29 cellular contexts compared by ENCODE assay signal in genomic region chr3:98583766-98584165, GRCh38. TPM values are rescaled to one million over a fixed set of nuclear protein-coding genes. Genes with fewer than 3 reads are reported as not detected.
DNase-seq lines count a peak whose midpoint lies in the region; ATAC-seq and TF ChIP-seq lines count a peak whose summit lies in the region.
"Had no signal": no experiment of that assay in that cellular context is flagged by ENCODE, and none has a peak within 500 bp of the region (broad histone marks: within the 10 kb centered on the region; RNA-seq: fewer than 3 reads in every experiment).

No MANE protein-coding gene starts in this region.

- no peak for ATAC-seq in activated naive CD8-positive, alpha-beta T cell treated with anti-CD3 and anti-CD28 coated beads, Interleukin-2, amount 10 ng/mL, durations not matched to agents 7 days and 5 days (ENCODE audit: low read depth)
- no peak for ATAC-seq in activated naive CD8-positive, alpha-beta T cell treated with anti-CD3 and anti-CD28 coated beads, Interleukin-2, amount 50 U/mL, for 24 hours
- no peak for ATAC-seq in activated CD8-positive, alpha-beta T cell treated with anti-CD3 and anti-CD28 coated beads for 36 hours
- ATAC-seq in left lung = no peak
- ATAC-seq in sciatic nerve = no peak
- no peak for ATAC-seq in GM19328 (IDR thresholded peaks at IDR 0.05; ENCODE audit: unreplicated experiment)
- ATAC-seq: A549; natural killer cell treated with Interleukin-12 subunit alpha and Interleukin-12 subunit beta and Interleukin-15 and Interleukin-18, amount 100 ng/mL, for 72 hours; stimulated activated naive CD8-positive, alpha-beta T cell treated with anti-CD3 and anti-CD28 coated beads, Interleukin-15, amount 100 ng/mL, for 72 hours had no signal

- intact Hi-C loops in activated CD8-positive, alpha-beta T cell treated with anti-CD3 and anti-CD28 coated beads for 36 hours (cut with micrococcal nuclease) = no loop called here
- intact Hi-C loops in left lung (cut with DNase I) (no loop called here), posterior vena cava (cut with DNase I) (no loop called here), sciatic nerve (cut with DNase I) (no loop called here)

- no peak for DNase-seq in activated naive CD8-positive, alpha-beta T cell treated with anti-CD3 and anti-CD28 coated beads, Interleukin-2, amount 10 ng/mL, durations not matched to agents 7 days and 5 days
- no peak for DNase-seq in activated naive CD8-positive, alpha-beta T cell treated with anti-CD3 and anti-CD28 coated beads, Interleukin-2, amount 50 U/mL, for 24 hours
- DNase-seq in activated CD8-positive, alpha-beta T cell treated with anti-CD3 and anti-CD28 coated beads for 36 hours = no peak
- DNase-seq in endodermal cell (no peak), left lung (no peak), posterior vena cava (ENCODE audit: low spot score) (no peak), sciatic nerve (ENCODE audit: low spot score) (no peak)
- DNase-seq: activated CD4-positive, alpha-beta T cell treated with anti-CD3 and anti-CD28 coated beads for 4 hours; AML-193; CD4-positive, alpha-beta memory T cell; central memory CD4-positive, alpha-beta T cell; DMS153; KG1; MM.1S; NCI-H2081 treated with DMSO at 0.1 percent for 48 hours; NCI-H226; stimulated activated naive CD8-positive, alpha-beta T cell treated with anti-CD3 and anti-CD28 coated beads, Interleukin-15, amount 100 ng/mL, for 72 hours had no signal

- H3K27ac ChIP-seq in endodermal cell (ENCODE audit: low read depth, low read length) (no peak overlapping the region), left lung (no peak overlapping the region)
- H3K27ac ChIP-seq: A549, SK-N-MC, tibial nerve had no signal

- WGBS in endodermal cell (ENCODE audit: insufficient coverage in 1 of 2, insufficient read length in 1 of 2), 2 experiments = 90 to 92% methylated on average over 4 of the region's 4 CpGs

- H3K4me1 Mint-ChIP-seq in activated naive CD8-positive, alpha-beta T cell treated with anti-CD3 and anti-CD28 coated beads, Interleukin-2, amount 10 ng/mL, durations not matched to agents 7 days and 5 days = peaks cover 34% of the 10 kb centered on the region
- H3K4me1 Mint-ChIP-seq in activated naive CD8-positive, alpha-beta T cell treated with anti-CD3 and anti-CD28 coated beads, Interleukin-2, amount 50 U/mL, for 24 hours = peaks cover 12% of the 10 kb centered on the region
- peaks cover 21% of the 10 kb centered on the region for H3K4me1 Mint-ChIP-seq in activated CD8-positive, alpha-beta T cell treated with anti-CD3 and anti-CD28 coated beads for 36 hours (ENCODE audit: low read depth)
- H3K4me1 Mint-ChIP-seq in endodermal cell = peaks cover 3% of the 10 kb centered on the region

- POLR2A ChIA-PET in activated naive CD8-positive, alpha-beta T cell treated with anti-CD3 and anti-CD28 coated beads, Interleukin-2, amount 10 ng/mL, durations not matched to agents 7 days and 5 days (lab: Charles Lee) = no interaction called here
- POLR2A ChIA-PET in activated CD8-positive, alpha-beta T cell treated with anti-CD3 and anti-CD28 coated beads for 36 hours (lab: Charles Lee) = no interaction called here

- peak overlapping the region; percentile 6 for H3K27ac Mint-ChIP-seq in activated naive CD8-positive, alpha-beta T cell treated with anti-CD3 and anti-CD28 coated beads, Interleukin-2, amount 10 ng/mL, durations not matched to agents 7 days and 5 days
- no peak overlapping the region for H3K27ac Mint-ChIP-seq in activated naive CD8-positive, alpha-beta T cell treated with anti-CD3 and anti-CD28 coated beads, Interleukin-2, amount 50 U/mL, for 24 hours
- peak overlapping the region; percentile 22 for H3K27ac Mint-ChIP-seq in activated CD8-positive, alpha-beta T cell treated with anti-CD3 and anti-CD28 coated beads for 36 hours
- H3K27ac Mint-ChIP-seq in endodermal cell = peak overlapping the region; percentile 19
- H3K27ac Mint-ChIP-seq: activated naive CD8-positive, alpha-beta T cell; activated T-helper 2 cell treated with anti-CD3 and anti-CD28 coated beads, Interferon-gamma antibody, Interleukin-2, Interleukin-4, amounts not matched to agents 10 μg/mL and 5 μg/mL and 100 μg/mL, durations not matched to agents 14 hours and 24 hours and 36 hours; stimulated activated naive CD8-positive, alpha-beta T cell treated with anti-CD3 and anti-CD28 coated beads, Interleukin-15, amount 100 ng/mL, for 72 hours; T-helper 1 cell treated with Interleukin-12 subunit alpha and Interleukin-12 subunit beta and Interleukin-4 antibody, amounts not matched to agents 30 μg/mL and 1 μg/mL, for 36 hours had no signal

- H3K36me3 ChIP-seq in endodermal cell (ENCODE audit: control insufficient read depth, insufficient read depth, low read length) (peaks cover 63% of the 10 kb centered on the region), left lung (peaks cover 0 to 52% of the 10 kb centered on the region in 2 donors)

- H3K9me3 ChIP-seq in endodermal cell (ENCODE audit: control insufficient read depth, low read length) (no peaks in the 10 kb centered on the region), left lung (no peaks in the 10 kb centered on the region)
- H3K9me3 ChIP-seq: A549, tibial nerve had no signal

- no peaks in the 10 kb centered on the region for H3K27me3 Mint-ChIP-seq in activated naive CD8-positive, alpha-beta T cell treated with anti-CD3 and anti-CD28 coated beads, Interleukin-2, amount 10 ng/mL, durations not matched to agents 7 days and 5 days
- H3K27me3 Mint-ChIP-seq in activated naive CD8-positive, alpha-beta T cell treated with anti-CD3 and anti-CD28 coated beads, Interleukin-2, amount 50 U/mL, for 24 hours = no peaks in the 10 kb centered on the region
- H3K27me3 Mint-ChIP-seq in activated CD8-positive, alpha-beta T cell treated with anti-CD3 and anti-CD28 coated beads for 36 hours = no peaks in the 10 kb centered on the region
- H3K27me3 Mint-ChIP-seq in endodermal cell (ENCODE audit: insufficient read depth) = no peaks in the 10 kb centered on the region
- H3K27me3 Mint-ChIP-seq: activated naive CD8-positive, alpha-beta T cell; CD4-positive, alpha-beta memory T cell; natural killer cell treated with Interleukin-12 subunit alpha and Interleukin-12 subunit beta and Interleukin-15 and Interleukin-18, amount 100 ng/mL, for 72 hours; stimulated activated naive CD8-positive, alpha-beta T cell treated with anti-CD3 and anti-CD28 coated beads, Interleukin-15, amount 100 ng/mL, for 72 hours had no signal

- no peak overlapping the region for H3K4me3 Mint-ChIP-seq in activated naive CD8-positive, alpha-beta T cell treated with anti-CD3 and anti-CD28 coated beads, Interleukin-2, amount 10 ng/mL, durations not matched to agents 7 days and 5 days
- H3K4me3 Mint-ChIP-seq in activated naive CD8-positive, alpha-beta T cell treated with anti-CD3 and anti-CD28 coated beads, Interleukin-2, amount 50 U/mL, for 24 hours = no peak overlapping the region
- H3K4me3 Mint-ChIP-seq in activated CD8-positive, alpha-beta T cell treated with anti-CD3 and anti-CD28 coated beads for 36 hours = no peak overlapping the region
- H3K4me3 Mint-ChIP-seq in endodermal cell = no peak overlapping the region
- H3K4me3 Mint-ChIP-seq: activated naive CD8-positive, alpha-beta T cell; CD4-positive, alpha-beta memory T cell; natural killer cell treated with Interleukin-12 subunit alpha and Interleukin-12 subunit beta and Interleukin-15 and Interleukin-18, amount 100 ng/mL, for 72 hours; stimulated activated naive CD8-positive, alpha-beta T cell treated with anti-CD3 and anti-CD28 coated beads, Interleukin-15, amount 100 ng/mL, for 72 hours; T-helper 1 cell treated with Interleukin-12 subunit alpha and Interleukin-12 subunit beta and Interleukin-4 antibody, amounts not matched to agents 30 μg/mL and 1 μg/mL, for 36 hours had no signal

- H3K36me3 Mint-ChIP-seq in activated naive CD8-positive, alpha-beta T cell treated with anti-CD3 and anti-CD28 coated beads, Interleukin-2, amount 10 ng/mL, durations not matched to agents 7 days and 5 days = peaks cover 62% of the 10 kb centered on the region
- peaks cover 39% of the 10 kb centered on the region for H3K36me3 Mint-ChIP-seq in activated naive CD8-positive, alpha-beta T cell treated with anti-CD3 and anti-CD28 coated beads, Interleukin-2, amount 50 U/mL, for 24 hours (ENCODE audit: low read depth)
- peaks cover 65% of the 10 kb centered on the region for H3K36me3 Mint-ChIP-seq in activated CD8-positive, alpha-beta T cell treated with anti-CD3 and anti-CD28 coated beads for 36 hours (ENCODE audit: low read depth)
- H3K36me3 Mint-ChIP-seq in endodermal cell (ENCODE audit: low read depth) = peaks cover 63% of the 10 kb centered on the region

- H3K27me3 ChIP-seq in endodermal cell (ENCODE audit: control insufficient read depth, insufficient read depth, low read length, poor library complexity, severe bottlenecking) (no peaks in the 10 kb centered on the region), left lung (no peaks in the 10 kb centered on the region)
- H3K27me3 ChIP-seq: tibial nerve had no signal

- H3K4me3 ChIP-seq in endodermal cell (ENCODE audit: low read length) (no peak overlapping the region), left lung (no peak overlapping the region)
- H3K4me3 ChIP-seq: A549, SK-N-MC, tibial nerve had no signal

- no peaks in the 10 kb centered on the region for H3K4me1 ChIP-seq in endodermal cell (ENCODE audit: control insufficient read depth, insufficient read depth, low read length)
- peaks cover 0 to 4% of the 10 kb centered on the region in 2 donors for H3K4me1 ChIP-seq in left lung

- no peak overlapping the region for H3K9ac ChIP-seq in endodermal cell (ENCODE audit: extremely low read depth, low read length, poor library complexity, severe bottlenecking)

- CTCF ChIA-PET in activated CD8-positive, alpha-beta T cell treated with anti-CD3 and anti-CD28 coated beads for 36 hours (lab: Charles Lee) = no interaction called here

- no peak for TF ChIP-seq CTCF in activated CD8-positive, alpha-beta T cell treated with anti-CD3 and anti-CD28 coated beads for 36 hours (IDR thresholded peaks at IDR 0.05)
- TF ChIP-seq CTCF in endodermal cell (conservative IDR thresholded peaks at IDR 0.05) = no peak
- no peak for TF ChIP-seq CTCF in left lung (IDR thresholded peaks at IDR 0.05)

- H3K9me3 Mint-ChIP-seq in activated naive CD8-positive, alpha-beta T cell treated with anti-CD3 and anti-CD28 coated beads, Interleukin-2, amount 10 ng/mL, durations not matched to agents 7 days and 5 days = no peaks in the 10 kb centered on the region
- H3K9me3 Mint-ChIP-seq in activated naive CD8-positive, alpha-beta T cell treated with anti-CD3 and anti-CD28 coated beads, Interleukin-2, amount 50 U/mL, for 24 hours = no peaks in the 10 kb centered on the region
- H3K9me3 Mint-ChIP-seq in activated CD8-positive, alpha-beta T cell treated with anti-CD3 and anti-CD28 coated beads for 36 hours = no peaks in the 10 kb centered on the region
- H3K9me3 Mint-ChIP-seq in endodermal cell = no peaks in the 10 kb centered on the region
- H3K9me3 Mint-ChIP-seq: activated T-helper 2 cell treated with anti-CD3 and anti-CD28 coated beads, Interferon-gamma antibody, Interleukin-2, Interleukin-4, amounts not matched to agents 10 μg/mL and 5 μg/mL and 100 μg/mL, durations not matched to agents 14 hours and 24 hours and 36 hours; CD4-positive, alpha-beta memory T cell; natural killer cell treated with Interleukin-12 subunit alpha and Interleukin-12 subunit beta and Interleukin-15 and Interleukin-18, amount 100 ng/mL, for 72 hours; stimulated activated naive CD8-positive, alpha-beta T cell treated with anti-CD3 and anti-CD28 coated beads, Interleukin-15, amount 100 ng/mL, for 72 hours; T-helper 1 cell treated with Interleukin-12 subunit alpha and Interleukin-12 subunit beta and Interleukin-4 antibody, amounts not matched to agents 30 μg/mL and 1 μg/mL, for 36 hours had no signal

RNA-seq across cellular contexts. Expression of gene CPOX, which starts 9.6 kb away (rescaled TPM):
- total RNA-seq in activated naive CD8-positive, alpha-beta T cell treated with anti-CD3 and anti-CD28 coated beads, Interleukin-2, amount 10 ng/mL, durations not matched to agents 7 days and 5 days = 10 to 100 TPM; 51.1 to 52.2 TPM
- 10 to 100 TPM; 40.5 to 45.3 TPM for total RNA-seq in activated CD8-positive, alpha-beta T cell treated with anti-CD3 and anti-CD28 coated beads for 36 hours
- total RNA-seq in endodermal cell = 10 to 100 TPM; 18.0 to 20.3 TPM
- 21.4 TPM for polyA plus RNA-seq in endodermal cell (2013, experiment 1 of 2)
- 18.6 TPM for polyA plus RNA-seq in endodermal cell (2013, experiment 2 of 2)
- 10 to 100 TPM; 15.0 to 21.3 TPM for total RNA-seq in left lung
- total RNA-seq in posterior vena cava = 10 to 100 TPM; 12.2 to 12.7 TPM
- 16.9 TPM for total RNA-seq in sciatic nerve

RNA-seq across cellular contexts. Expression of gene GPR15, which starts 52.0 kb away (rescaled TPM):
- 10 to 100 TPM; 40.6 to 44.1 TPM for total RNA-seq in activated naive CD8-positive, alpha-beta T cell treated with anti-CD3 and anti-CD28 coated beads, Interleukin-2, amount 10 ng/mL, durations not matched to agents 7 days and 5 days
- 1 to 10 TPM; 1.4 to 2.2 TPM for total RNA-seq in activated CD8-positive, alpha-beta T cell treated with anti-CD3 and anti-CD28 coated beads for 36 hours
- not detected for total RNA-seq in endodermal cell
- polyA plus RNA-seq in endodermal cell (2013, experiment 1 of 2) = not detected
- polyA plus RNA-seq in endodermal cell (2013, experiment 2 of 2) = not detected
- total RNA-seq in left lung = under 1 TPM in 1 of 2 donors, not detected in 1; 0.58 TPM
- not detected for total RNA-seq in posterior vena cava
- 0.36 TPM for total RNA-seq in sciatic nerve
- total RNA-seq: dermis microvascular lymphatic vessel endothelial cell, HT1080, lower leg skin, tibial nerve had no signal
- polyA plus RNA-seq: A549, keratinocyte had no signal

Comparison
In these comparisons a context has a peak if more than half of its experiments do, and no peak if none do; other contexts are left out.
1. RNA of gene GPR15, which starts 52.0 kb away (total RNA-seq): 40.6 to 44.1 TPM in activated naive CD8-positive, alpha-beta T cell treated with anti-CD3 and anti-CD28 coated beads, Interleukin-2, amount 10 ng/mL, durations not matched to agents 7 days and 5 days; 1.4 to 2.2 TPM in activated CD8-positive, alpha-beta T cell treated with anti-CD3 and anti-CD28 coated beads for 36 hours, 0.58 TPM in left lung, 0.36 TPM in sciatic nerve (single experiment), not detected in endodermal cell and not detected in posterior vena cava; every median in the first group is over 10 times any median in the second.